In genomic region chr15:57610130-57610529, GRCh38 we compare ENCODE assay signal across 11 cellular contexts. TPM values are rescaled to one million over a fixed set of nuclear protein-coding genes. Genes with fewer than 3 reads are reported as not detected.
DNase-seq lines count a peak whose midpoint lies in the region; ATAC-seq, FAIRE-seq and TF ChIP-seq lines count a peak whose summit lies in the region.
"Had no signal": no experiment of that assay in that cellular context is flagged by ENCODE, and none has a peak within 500 bp of the region (broad histone marks: within the 10 kb centered on the region; RNA-seq: fewer than 3 reads in every experiment).

No MANE protein-coding gene starts in this region.

- H3K27ac ChIP-seq in kidney (ENCODE audit: low read depth in 2 of 2, low read length in 2 of 2) = no peak overlapping the region
- H3K27ac ChIP-seq in transverse colon = peak overlapping the region; percentile 77 to 86 (median 83)
- H3K27ac ChIP-seq: neutrophil had no signal

- CTCF ChIA-PET in MCF 10A (lab: Yijun Ruan, JAX) = interaction anchor here (0.6 to 11.8 kb wide), 12 partner anchors 10 to 862 kb away, joined by 3 to 297 read pairs (median 4); no protein-coding TSS in a partner anchor

- H3K36me3 ChIP-seq in kidney (ENCODE audit: control insufficient read depth in 1 of 2, insufficient read depth in 2 of 2, low read length in 2 of 2) = no peaks in the 10 kb centered on the region
- no peaks in the 10 kb centered on the region for H3K36me3 ChIP-seq in transverse colon
- H3K36me3 ChIP-seq: neutrophil had no signal

- H3K9ac ChIP-seq in kidney (ENCODE audit: low read length in 2 of 2) = no peak overlapping the region

- peak; percentile 83 for DNase-seq in HT1080 (ENCODE audit: low read depth)
- peak; percentile 79 for DNase-seq in MCF 10A (ENCODE audit: unreplicated experiment)
- DNase-seq in kidney = peak; percentile 87
- peak; percentile 87 for DNase-seq in transverse colon
- no peak for DNase-seq in GM19238 (ENCODE audit: insufficient read length, low spot score)
- no peak for DNase-seq in NCI-H2029 treated with DMSO at 0.1 percent for 48 hours (lab: John Stamatoyannopoulos, UW)
- DNase-seq: T-helper 1 cell had no signal

- TF ChIP-seq CTCF in MCF 10A (IDR thresholded peaks at IDR 0.05; ENCODE audit: unreplicated experiment) (no peak), kidney (IDR thresholded peaks at IDR 0.05; ENCODE audit: borderline replicate concordance, extremely low read depth, insufficient read depth) (no peak), transverse colon (IDR thresholded peaks at IDR 0.05) (no peak)

- H3K4me3 ChIP-seq in kidney (ENCODE audit: low read length in 2 of 2) (no peak overlapping the region), transverse colon (no peak overlapping the region)

- H3K9me3 ChIP-seq in kidney (ENCODE audit: control insufficient read depth in 1 of 2, low read length in 2 of 2) = no peaks in the 10 kb centered on the region
- no peaks in the 10 kb centered on the region for H3K9me3 ChIP-seq in transverse colon
- H3K9me3 ChIP-seq: neutrophil had no signal

- no peak for ATAC-seq in GM21423 (IDR thresholded peaks at IDR 0.05; ENCODE audit: unreplicated experiment)
- no peak for ATAC-seq in HG03439 (IDR thresholded peaks at IDR 0.05; ENCODE audit: unreplicated experiment)

- H3K27me3 Mint-ChIP-seq in MCF 10A (ENCODE audit: insufficient read depth, unreplicated experiment) = no peaks in the 10 kb centered on the region

- H3K4me1 ChIP-seq in kidney (ENCODE audit: control insufficient read depth in 1 of 2, insufficient read depth in 1 of 2, low read depth in 1 of 2, low read length in 2 of 2) (peaks cover 0 to 3% of the 10 kb centered on the region in 2 donors), transverse colon (peaks cover 30 to 71% (median 46%) of the 10 kb centered on the region in 4 donors)

- H3K4me3 Mint-ChIP-seq in MCF 10A (ENCODE audit: unreplicated experiment) = no peak overlapping the region
- H3K4me3 Mint-ChIP-seq: central memory CD8-positive, alpha-beta T cell had no signal

- in situ Hi-C loops in transverse colon (cut with MboI; ENCODE audit: low pct_ligation_motif_present in 1 of 4, low pct_unique_long_range_greater_than_20kb in 1 of 4, low sequenced_read_pairs in 3 of 4) = loop anchor here in 2 of 4 donors (5.0 to 10.0 kb wide), 2 partner anchors 45 to 48 kb away; no protein-coding TSS in a partner anchor

- BruUV-seq in MCF 10A (replicated peaks; lab: Mats Ljungman, UMichigan) = no TSS peak

- no peaks in the 10 kb centered on the region for H3K36me3 Mint-ChIP-seq in MCF 10A (ENCODE audit: insufficient read depth, unreplicated experiment)

- peaks cover 53% of the 10 kb centered on the region for H3K4me1 Mint-ChIP-seq in MCF 10A (ENCODE audit: insufficient read depth, unreplicated experiment)
- H3K4me1 Mint-ChIP-seq: central memory CD8-positive, alpha-beta T cell had no signal

- no peaks in the 10 kb centered on the region for H3K27me3 ChIP-seq in transverse colon
- H3K27me3 ChIP-seq: neutrophil had no signal

- peak overlapping the region; percentile 91 for H3K27ac Mint-ChIP-seq in MCF 10A (ENCODE audit: low read depth, unreplicated experiment)

- POLR2A ChIA-PET in MCF 10A (lab: Yijun Ruan, JAX) = interaction anchor here (0.9 to 4.2 kb wide), 12 partner anchors 10 to 96 kb away, joined by 3 to 26 read pairs (median 8); partner anchors contain the start of gene POLR2M

- no peaks in the 10 kb centered on the region for H3K9me3 Mint-ChIP-seq in MCF 10A (ENCODE audit: unreplicated experiment)
- H3K9me3 Mint-ChIP-seq: central memory CD8-positive, alpha-beta T cell had no signal

- intact Hi-C loops in MCF 10A (cut with micrococcal nuclease) = no loop called here
- intact Hi-C loops in kidney (cut with DNase I) = no loop called here
- intact Hi-C loops in transverse colon (cut with DNase I; ENCODE audit: low total_unique reads) = loop anchor here (5.0 kb wide), 1 partner anchor 48 kb away; no protein-coding TSS in a partner anchor

- WGBS in transverse colon (ENCODE audit: low coverage in 1 of 2), 2 donors = 23% methylated on average over 8 of the region's 8 CpGs; no CpG with 5 or more reads in 1 of the 2 donors

- peak; percentile 26 for TF ChIP-seq EP300 in transverse colon (IDR thresholded peaks at IDR 0.05; ENCODE audit: low read depth)

- no peak for FAIRE-seq in kidney (lab: Jason Lieb, UNC)

- TF ChIP-seq POLR2A in transverse colon (IDR thresholded peaks at IDR 0.05) = no peak

RNA-seq across cellular contexts. Expression of gene MYZAP, which starts 18.4 kb away (rescaled TPM):
- 1.8 and 2.1 TPM in 2 replicates for total RNA-seq in HT1080 (2014; rRNA removed; shearing (Covaris generic))
- polyA plus RNA-seq in HT1080 (2015; cell fraction: cytosol; rRNA removed) = 2.3 and 4.0 TPM in 2 replicates
- 1.8 and 2.1 TPM in 2 replicates for polyA plus RNA-seq in HT1080 (2015; cell fraction: nucleus; rRNA removed)
- total RNA-seq in MCF 10A (2022) (0.96 and 1.3 TPM in 2 replicates), kidney (3.3 TPM), transverse colon (10 to 100 TPM in 2 of 4 donors, 1 to 10 TPM in 1, under 1 TPM in 1; 1.00 to 24.3 (median 10.7) TPM)
- polyA plus RNA-seq in kidney (ENCODE audit: insufficient read depth, low read depth, low replicate concordance) = 6.1 TPM

Comparison
In these comparisons a context has a peak if more than half of its experiments do, and no peak if none do; other contexts are left out.
1. DNase-seq: peak in HT1080 (single experiment), MCF 10A (single experiment), kidney (single experiment) and transverse colon (single experiment); none in GM19238 (single experiment) and NCI-H2029 treated with DMSO at 0.1 percent for 48 hours (single experiment).
2. H3K27ac ChIP-seq: peak in transverse colon (4 of 4); none in kidney (0 of 2).